9 cellular contexts compared by ENCODE assay signal in genomic region chr7:6376820-6377219, GRCh38. TPM values are rescaled to one million over a fixed set of nuclear protein-coding genes. Genes with fewer than 3 reads are reported as not detected.
A peak's percentile ranks its signal among the peaks of the same experiment; 100 is the strongest.
DNase-seq lines count a peak whose midpoint lies in the region; ATAC-seq and TF ChIP-seq lines count a peak whose summit lies in the region.
"Had no signal": no experiment of that assay in that cellular context is flagged by ENCODE, and none has a peak within 500 bp of the region (broad histone marks: within the 10 kb centered on the region; RNA-seq: fewer than 3 reads in every experiment).

No MANE protein-coding gene starts in this region.

- intact Hi-C loops in activated CD4-positive, alpha-beta T cell treated with anti-CD3 and anti-CD28 coated beads, Interleukin-2, amount 10 ng/mL, durations not matched to agents 24 days and 14 days (cut with micrococcal nuclease), result no loop called here

- H3K4me3 ChIP-seq in effector memory CD4-positive, alpha-beta T cell (ENCODE audit: insufficient read depth, low read depth, low read length, poor library complexity, severe bottlenecking), result no peak overlapping the region

- CTCF ChIA-PET in activated CD8-positive, alpha-beta T cell treated with anti-CD3 and anti-CD28 coated beads, Interleukin-2, amount 10 ng/mL, durations not matched to agents 7 days and 5 days (lab: Charles Lee), result no interaction called here

- no peaks in the 10 kb centered on the region for H3K9me3 ChIP-seq in effector memory CD4-positive, alpha-beta T cell (ENCODE audit: control insufficient read depth, low read length)
- H3K9me3 ChIP-seq: pancreas had no signal

- H3K27me3 Mint-ChIP-seq in activated CD4-positive, alpha-beta T cell treated with anti-CD3 and anti-CD28 coated beads, Interleukin-2, amount 10 ng/mL, durations not matched to agents 24 days and 14 days, result no peaks in the 10 kb centered on the region
- H3K27me3 Mint-ChIP-seq in activated CD8-positive, alpha-beta T cell treated with anti-CD3 and anti-CD28 coated beads, Interleukin-2, amount 10 ng/mL, durations not matched to agents 7 days and 5 days (ENCODE audit: low read depth), result no peaks in the 10 kb centered on the region
- H3K27me3 Mint-ChIP-seq in immature natural killer cell (ENCODE audit: low read depth in 3 of 3), result peaks cover 5 to 17% (median 14%) of the 10 kb centered on the region in 3 donors
- no peaks in the 10 kb centered on the region for H3K27me3 Mint-ChIP-seq in stimulated activated naive CD8-positive, alpha-beta T cell treated with anti-CD3 and anti-CD28 coated beads, Interleukin-15, amount 100 ng/mL, for 72 hours

- H3K4me1 ChIP-seq in effector memory CD4-positive, alpha-beta T cell (ENCODE audit: control insufficient read depth, insufficient read depth, low read length, poor library complexity, severe bottlenecking), result peaks cover 13% of the 10 kb centered on the region

- peaks cover 44% of the 10 kb centered on the region for H3K4me1 Mint-ChIP-seq in activated CD4-positive, alpha-beta T cell treated with anti-CD3 and anti-CD28 coated beads, Interleukin-2, amount 10 ng/mL, durations not matched to agents 24 days and 14 days
- peaks cover 46% of the 10 kb centered on the region for H3K4me1 Mint-ChIP-seq in activated CD8-positive, alpha-beta T cell treated with anti-CD3 and anti-CD28 coated beads, Interleukin-2, amount 10 ng/mL, durations not matched to agents 7 days and 5 days (ENCODE audit: low read depth)
- peaks cover 56 to 57% of the 10 kb centered on the region in 2 donors for H3K4me1 Mint-ChIP-seq in immature natural killer cell
- H3K4me1 Mint-ChIP-seq in stimulated activated naive CD8-positive, alpha-beta T cell treated with anti-CD3 and anti-CD28 coated beads, Interleukin-15, amount 100 ng/mL, for 72 hours, result peaks cover 65% of the 10 kb centered on the region

- H3K36me3 Mint-ChIP-seq in activated CD4-positive, alpha-beta T cell treated with anti-CD3 and anti-CD28 coated beads, Interleukin-2, amount 10 ng/mL, durations not matched to agents 24 days and 14 days (ENCODE audit: low read depth), result peaks cover 25% of the 10 kb centered on the region
- H3K36me3 Mint-ChIP-seq in activated CD8-positive, alpha-beta T cell treated with anti-CD3 and anti-CD28 coated beads, Interleukin-2, amount 10 ng/mL, durations not matched to agents 7 days and 5 days (ENCODE audit: low read depth), result peaks cover 40% of the 10 kb centered on the region
- no peaks in the 10 kb centered on the region for H3K36me3 Mint-ChIP-seq in immature natural killer cell

- no peaks in the 10 kb centered on the region for H3K36me3 ChIP-seq in effector memory CD4-positive, alpha-beta T cell (ENCODE audit: control insufficient read depth, insufficient read depth, low read length)
- H3K36me3 ChIP-seq: pancreas had no signal

- H3K27me3 ChIP-seq in effector memory CD4-positive, alpha-beta T cell (replicated peaks; ENCODE audit: control insufficient read depth, insufficient read depth, low read length, poor library complexity, severe bottlenecking), result no peaks in the 10 kb centered on the region
- H3K27me3 ChIP-seq: pancreas had no signal

- no peak for TF ChIP-seq CTCF in GM20000 (IDR thresholded peaks at IDR 0.05; ENCODE audit: extremely low read depth, missing control alignments)

- H3K4me3 Mint-ChIP-seq in activated CD4-positive, alpha-beta T cell treated with anti-CD3 and anti-CD28 coated beads, Interleukin-2, amount 10 ng/mL, durations not matched to agents 24 days and 14 days, result peak overlapping the region; percentile 71
- peak overlapping the region; percentile 48 for H3K4me3 Mint-ChIP-seq in activated CD8-positive, alpha-beta T cell treated with anti-CD3 and anti-CD28 coated beads, Interleukin-2, amount 10 ng/mL, durations not matched to agents 7 days and 5 days
- H3K4me3 Mint-ChIP-seq in immature natural killer cell, result peak overlapping the region; percentile 56 to 89 (median 74)
- peak overlapping the region; percentile 26 to 42 for H3K4me3 Mint-ChIP-seq in stimulated activated naive CD8-positive, alpha-beta T cell treated with anti-CD3 and anti-CD28 coated beads, Interleukin-15, amount 100 ng/mL, for 72 hours

- no peak for ATAC-seq in activated CD8-positive, alpha-beta T cell treated with anti-CD3 and anti-CD28 coated beads, Interleukin-2, amount 10 ng/mL, durations not matched to agents 7 days and 5 days
- no peak for ATAC-seq in stimulated activated naive CD8-positive, alpha-beta T cell treated with anti-CD3 and anti-CD28 coated beads, Interleukin-15, amount 100 ng/mL, for 72 hours
- ATAC-seq in HG03280 (IDR thresholded peaks at IDR 0.05; ENCODE audit: unreplicated experiment), result no peak
- ATAC-seq: pancreas had no signal

- no peak for DNase-seq in activated CD4-positive, alpha-beta T cell treated with anti-CD3 and anti-CD28 coated beads, Interleukin-2, amount 10 ng/mL, durations not matched to agents 24 days and 14 days
- DNase-seq in activated CD4-positive, alpha-beta T cell treated with anti-CD3 and anti-CD28 coated beads, Interleukin-2, amount 50 U/mL, for 1 hour, result no peak
- DNase-seq in activated CD8-positive, alpha-beta T cell treated with anti-CD3 and anti-CD28 coated beads, Interleukin-2, amount 10 ng/mL, durations not matched to agents 7 days and 5 days, result no peak
- DNase-seq in immature natural killer cell (no peak), GM20000 (ENCODE audit: low spot score) (no peak)
- no peak for DNase-seq in stimulated activated naive CD8-positive, alpha-beta T cell treated with anti-CD3 and anti-CD28 coated beads, Interleukin-15, amount 100 ng/mL, for 72 hours
- no peak for DNase-seq in effector memory CD4-positive, alpha-beta T cell

- no peaks in the 10 kb centered on the region for H3K9me3 Mint-ChIP-seq in activated CD4-positive, alpha-beta T cell treated with anti-CD3 and anti-CD28 coated beads, Interleukin-2, amount 10 ng/mL, durations not matched to agents 24 days and 14 days
- no peaks in the 10 kb centered on the region for H3K9me3 Mint-ChIP-seq in activated CD8-positive, alpha-beta T cell treated with anti-CD3 and anti-CD28 coated beads, Interleukin-2, amount 10 ng/mL, durations not matched to agents 7 days and 5 days (ENCODE audit: insufficient read depth)
- H3K9me3 Mint-ChIP-seq in immature natural killer cell, result no peaks in the 10 kb centered on the region
- H3K9me3 Mint-ChIP-seq in stimulated activated naive CD8-positive, alpha-beta T cell treated with anti-CD3 and anti-CD28 coated beads, Interleukin-15, amount 100 ng/mL, for 72 hours, result no peaks in the 10 kb centered on the region

- POLR2A ChIA-PET in activated CD8-positive, alpha-beta T cell treated with anti-CD3 and anti-CD28 coated beads, Interleukin-2, amount 10 ng/mL, durations not matched to agents 7 days and 5 days (lab: Charles Lee), result no interaction called here

- no peak overlapping the region for H3K27ac ChIP-seq in effector memory CD4-positive, alpha-beta T cell (ENCODE audit: insufficient read depth, low read length, poor library complexity, severe bottlenecking)

- H3K27ac Mint-ChIP-seq in activated CD4-positive, alpha-beta T cell treated with anti-CD3 and anti-CD28 coated beads, Interleukin-2, amount 10 ng/mL, durations not matched to agents 24 days and 14 days, result no peak overlapping the region
- no peak overlapping the region for H3K27ac Mint-ChIP-seq in activated CD8-positive, alpha-beta T cell treated with anti-CD3 and anti-CD28 coated beads, Interleukin-2, amount 10 ng/mL, durations not matched to agents 7 days and 5 days
- H3K27ac Mint-ChIP-seq in immature natural killer cell, result peak overlapping the region; percentile 9 to 84 (median 64)
- H3K27ac Mint-ChIP-seq in stimulated activated naive CD8-positive, alpha-beta T cell treated with anti-CD3 and anti-CD28 coated beads, Interleukin-15, amount 100 ng/mL, for 72 hours, result peak overlapping the region in 1 of 2 donors; percentile 63

RNA-seq across cellular contexts. Expression of gene RAC1, which starts 2.5 kb away (rescaled TPM):
- total RNA-seq in activated CD4-positive, alpha-beta T cell treated with anti-CD3 and anti-CD28 coated beads, Interleukin-2, amount 10 ng/mL, durations not matched to agents 24 days and 14 days, result 172 and 176 TPM in 2 replicates
- 100 to 1,000 TPM; 182 to 186 TPM for total RNA-seq in activated CD8-positive, alpha-beta T cell treated with anti-CD3 and anti-CD28 coated beads, Interleukin-2, amount 10 ng/mL, durations not matched to agents 7 days and 5 days
- 100 to 1,000 TPM; 324 to 389 (median 386) TPM for polyA plus RNA-seq in immature natural killer cell

RNA-seq across cellular contexts. Expression of gene FAM220A, which starts 28.1 kb away (rescaled TPM):
- total RNA-seq in activated CD4-positive, alpha-beta T cell treated with anti-CD3 and anti-CD28 coated beads, Interleukin-2, amount 10 ng/mL, durations not matched to agents 24 days and 14 days, result 7.8 and 9.3 TPM in 2 replicates
- 10 to 100 TPM; 11.6 to 16.7 TPM for total RNA-seq in activated CD8-positive, alpha-beta T cell treated with anti-CD3 and anti-CD28 coated beads, Interleukin-2, amount 10 ng/mL, durations not matched to agents 7 days and 5 days
- 1 to 10 TPM; 1.9 to 6.2 (median 5.7) TPM for polyA plus RNA-seq in immature natural killer cell

Comparison
In these comparisons a context has a peak if more than half of its experiments do, and no peak if none do; other contexts are left out.
1. H3K27ac Mint-ChIP-seq: peak in immature natural killer cell (6 of 6); none in activated CD4-positive, alpha-beta T cell treated with anti-CD3 and anti-CD28 coated beads, Interleukin-2, amount 10 ng/mL, durations not matched to agents 24 days and 14 days (single experiment) and activated CD8-positive, alpha-beta T cell treated with anti-CD3 and anti-CD28 coated beads, Interleukin-2, amount 10 ng/mL, durations not matched to agents 7 days and 5 days (single experiment).
2. Peak in every context shown above with its lines, with median percentiles within 50 percentile points of each other: H3K4me3 Mint-ChIP-seq.